ENCODE assay signal across 12 cellular contexts in genomic region chr11:63875506-63875905, GRCh38. TPM values are rescaled to one million over a fixed set of nuclear protein-coding genes. Genes with fewer than 3 reads are reported as not detected.
"Had no signal": no experiment of that assay in that cellular context is flagged by ENCODE, and none has a peak within 500 bp of the region (broad histone marks: within the 10 kb centered on the region; RNA-seq: fewer than 3 reads in every experiment).

No MANE protein-coding gene starts in this region.

- H3K9me3 Mint-ChIP-seq: activated CD4-positive, alpha-beta memory T cell treated with anti-CD3 and anti-CD28 coated beads, Interleukin-2, amount 10 ng/mL, durations not matched to agents 7 days and 5 days; dendritic cell treated with granulocyte-macrophage colony-stimulating factor and Interleukin-4, amounts not matched to agents 40 ng/mL and 50 ng/mL, for 4 days; memory B cell; nephron progenitor cell had no signal

- H3K27ac Mint-ChIP-seq: activated CD4-positive, alpha-beta memory T cell treated with anti-CD3 and anti-CD28 coated beads, Interleukin-2, amount 10 ng/mL, durations not matched to agents 7 days and 5 days; dendritic cell treated with granulocyte-macrophage colony-stimulating factor and Interleukin-4, amounts not matched to agents 40 ng/mL and 50 ng/mL, for 4 days; memory B cell; nephron progenitor cell had no signal

- ATAC-seq: left lobe of liver had no signal

- H3K27me3 Mint-ChIP-seq: activated CD4-positive, alpha-beta memory T cell treated with anti-CD3 and anti-CD28 coated beads, Interleukin-2, amount 10 ng/mL, durations not matched to agents 7 days and 5 days; dendritic cell treated with granulocyte-macrophage colony-stimulating factor and Interleukin-4, amounts not matched to agents 40 ng/mL and 50 ng/mL, for 4 days; memory B cell had no signal

- H3K4me3 ChIP-seq: tibial artery had no signal

- H3K27ac ChIP-seq: tibial artery had no signal

- DNase-seq: activated CD4-positive, alpha-beta memory T cell treated with anti-CD3 and anti-CD28 coated beads, Interleukin-2, amount 10 ng/mL, durations not matched to agents 7 days and 5 days; activated gamma-delta T cell treated with Interleukin-2 at 50 U/mL for 16 hours; activated T-cell treated with anti-CD3 and anti-CD28 coated beads, Interleukin-2, amount 50 U/mL, for 48 hours; central memory CD4-positive, alpha-beta T cell; nephron progenitor cell; SHP77 treated with DMSO at 0.1 percent for 48 hours; stimulated activated CD4-positive, alpha-beta T cell treated with anti-CD3 and anti-CD28 coated beads, Interleukin-15, amount 100 ng/mL, for 24 hours; stimulated activated CD4-positive, alpha-beta T cell treated with anti-CD3 and anti-CD28 coated beads, Interleukin-4, amount 100 ng/mL, for 24 hours; tibial artery had no signal

- H3K9me3 ChIP-seq: tibial artery had no signal

- H3K27me3 ChIP-seq: tibial artery had no signal

- H3K4me3 Mint-ChIP-seq: activated CD4-positive, alpha-beta memory T cell treated with anti-CD3 and anti-CD28 coated beads, Interleukin-2, amount 10 ng/mL, durations not matched to agents 7 days and 5 days; dendritic cell treated with granulocyte-macrophage colony-stimulating factor and Interleukin-4, amounts not matched to agents 40 ng/mL and 50 ng/mL, for 4 days; memory B cell; nephron progenitor cell had no signal

RNA-seq across cellular contexts. Expression of gene RCOR2, which starts 41.5 kb away (rescaled TPM):
- total RNA-seq: activated CD4-positive, alpha-beta memory T cell treated with anti-CD3 and anti-CD28 coated beads, Interleukin-2, amount 10 ng/mL, durations not matched to agents 7 days and 5 days had no signal
